In genomic region chr21:34771512-34772028, GRCh38 we compare ENCODE assay signal across 1 cellular context.
TF ChIP-seq lines count a peak whose summit lies in the region.

No MANE protein-coding gene starts in this region.

TF ChIP-seq in K562, 482 proteins besides CTCF, POLR2A, EP300 and RAD21 (continued from another document and continues in another):
- TF ChIP-seq AFF1 (IDR thresholded peaks at IDR 0.05; ENCODE audit: low read depth in 1 of 2, partially characterized antibody in 2 of 2) (peak in 1 of 2 experiments; percentile 31), TSHZ1 (CRISPR knock-in tag; IDR thresholded peaks at IDR 0.05) (no peak), TSC22D4 (tag; IDR thresholded peaks at IDR 0.05) (no peak), ZNF324 (CRISPR knock-in tag; IDR thresholded peaks at IDR 0.05) (no peak), FUS (optimal IDR thresholded peaks at IDR 0.05; ENCODE audit: low read depth, low read length) (no peak), ZNF398 (CRISPR knock-in tag; IDR thresholded peaks at IDR 0.05) (no peak), SMAD1 (IDR thresholded peaks at IDR 0.05; ENCODE audit: low read depth, low read length, partially characterized antibody) (no peak), NFATC3 (IDR thresholded peaks at IDR 0.05) (no peak), ZNF778 (CRISPR knock-in tag; IDR thresholded peaks at IDR 0.05) (no peak), HINFP (tag; conservative IDR thresholded peaks at IDR 0.05; ENCODE audit: low read depth) (no peak), RNF2 (IDR thresholded peaks at IDR 0.05) (peak; percentile 50; the same call in 1 of the 2 replicates), ZNF217 (CRISPR knock-in tag; IDR thresholded peaks at IDR 0.05) (no peak), E2F4 (CRISPR knock-in tag; IDR thresholded peaks at IDR 0.05; ENCODE audit: low read depth) (no peak), NCOA1 (IDR thresholded peaks at IDR 0.05; ENCODE audit: low read depth) (no peak), ZNF584 (CRISPR knock-in tag; IDR thresholded peaks at IDR 0.05; ENCODE audit: low read depth) (peak; percentile 89), CSDE1 (IDR thresholded peaks at IDR 0.05) (no peak), FOXP1 (CRISPR knock-in tag; IDR thresholded peaks at IDR 0.05) (no peak), ZNF277 (CRISPR knock-in tag; IDR thresholded peaks at IDR 0.05; ENCODE audit: borderline replicate concordance) (no peak), HNRNPL (IDR thresholded peaks at IDR 0.05; ENCODE audit: low read depth, low read length) (no peak), PML (IDR thresholded peaks at IDR 0.05; ENCODE audit: low read length) (no peak; the same call in 1 of the 2 replicates), SMARCA5 (IDR thresholded peaks at IDR 0.05) (no peak), ZNF644 (tag; IDR thresholded peaks at IDR 0.05; ENCODE audit: low read depth) (no peak; the same call in 1 of the 2 replicates), HNRNPUL1 (IDR thresholded peaks at IDR 0.05; ENCODE audit: low read length) (no peak), RCOR1 (IDR thresholded peaks at IDR 0.05; ENCODE audit: borderline replicate concordance in 1 of 2, low read depth in 2 of 2, low read length in 2 of 2) (peak in 1 of 2 experiments; percentile 85; a peak in 2 of 4 replicates), HOMEZ (CRISPR knock-in tag; IDR thresholded peaks at IDR 0.05) (no peak), ZBTB11 (CRISPR knock-in tag; IDR thresholded peaks at IDR 0.05) (no peak), HIVEP1 (CRISPR knock-in tag; IDR thresholded peaks at IDR 0.05) (no peak), ARID3A (IDR thresholded peaks at IDR 0.05; ENCODE audit: borderline replicate concordance, low read depth, low read length) (no peak), PREB (CRISPR knock-in tag; IDR thresholded peaks at IDR 0.05) (no peak), SMAD2 (IDR thresholded peaks at IDR 0.05; ENCODE audit: low read depth, low read length) (no peak), RB1 (IDR thresholded peaks at IDR 0.05; ENCODE audit: low read depth) (no peak), HDAC6 (IDR thresholded peaks at IDR 0.05; ENCODE audit: low read depth, low read length) (no peak), KDM1A (IDR thresholded peaks at IDR 0.05) (peak; percentile 68 to 71), JUN (IDR thresholded peaks at IDR 0.05; ENCODE audit: borderline replicate concordance, low read depth, low read length) (peak; percentile 93), JUN (CRISPR knock-in tag; IDR thresholded peaks at IDR 0.05; ENCODE audit: borderline replicate concordance) (no peak), SMC3 (conservative IDR thresholded peaks at IDR 0.05; ENCODE audit: insufficient read depth, low read depth, low read length) (no peak)
